ENCODE assay signal across 38 cellular contexts in genomic region chr1:46996659-46997281, GRCh38. TPM values are rescaled to one million over a fixed set of nuclear protein-coding genes. Genes with fewer than 3 reads are reported as not detected.
DNase-seq lines count a peak whose midpoint lies in the region; ATAC-seq, FAIRE-seq and TF ChIP-seq lines count a peak whose summit lies in the region.
"Had no signal": no experiment of that assay in that cellular context is flagged by ENCODE, and none has a peak within 500 bp of the region (broad histone marks: within the 10 kb centered on the region; RNA-seq: fewer than 3 reads in every experiment).

No MANE protein-coding gene starts in this region.

- H3K9me3 ChIP-seq in K562 (replicated peaks; ENCODE audit: control insufficient read depth, insufficient read depth, low read depth, low read length): no peaks in the 10 kb centered on the region
- H3K9me3 ChIP-seq: HAP-1, left lung, upper lobe of right lung had no signal

- no peak for TF ChIP-seq CTCF in K562 (IDR thresholded peaks at IDR 0.05 in 2 of 3, conservative IDR thresholded peaks at IDR 0.05 in 1 of 3; ENCODE audit: insufficient read depth in 2 of 3, low read depth in 1 of 3, low read length in 3 of 3)

- TF ChIP-seq EP300 in K562 (IDR thresholded peaks at IDR 0.05; ENCODE audit: low read length): no peak

- H3K79me2 ChIP-seq in K562 (ENCODE audit: control insufficient read depth, insufficient read depth, low read length): no peaks in the 10 kb centered on the region
- H3K79me2 ChIP-seq: parathyroid adenoma had no signal

- in situ Hi-C loops in K562 (cut with MboI): no loop called here

- no TSS peak for BruUV-seq in K562 (replicated peaks; lab: Mats Ljungman, UMichigan)

- 0% methylated on average over 3 of the region's 3 CpGs for WGBS in K562 (ENCODE audit: insufficient coverage, low coverage, missing lambda C conversion rate)

- H3K4me2 ChIP-seq in K562 (ENCODE audit: insufficient read depth, low read length): no peak overlapping the region

- no peak for FAIRE-seq in K562 (lab: Jason Lieb, UNC)
- FAIRE-seq: A204.1, colon, D721Med, endothelial cell of umbilical vein, GM12892 had no signal

- H3K27me3 ChIP-seq in K562 (ENCODE audit: control insufficient read depth in 2 of 2, insufficient read depth in 2 of 2, low read length in 2 of 2): peaks cover 3 to 14% of the 10 kb centered on the region in 2 experiments; a peak in 4 of 5 replicates
- H3K27me3 ChIP-seq: cardiac muscle cell, left lung, upper lobe of right lung had no signal

- no peaks in the 10 kb centered on the region for H3K9me1 ChIP-seq in K562 (ENCODE audit: control insufficient read depth, insufficient read depth, low read length)

- DNase-seq in SIG-M5 treated with dmso at 0.1 percent for 504 hours (lab: John Stamatoyannopoulos, UW; ENCODE audit: unreplicated experiment) (peak; percentile 43), SIG-M5 (lab: John Stamatoyannopoulos, UW) (no peak), NCI-H2029 treated with DMSO at 0.1 percent for 48 hours (lab: John Stamatoyannopoulos, UW) (peak; percentile 67), K562 (ENCODE audit: extremely low read depth in 1 of 4, low spot score in 3 of 4) (peak in 1 of 4 experiments; percentile 2), NCI-H1436 treated with DMSO at 0.1 percent for 48 hours (lab: John Stamatoyannopoulos, UW) (no peak), SKM-1 (lab: John Stamatoyannopoulos, UW; ENCODE audit: unreplicated experiment) (no peak)
- no peak for DNase-seq in activated effector memory CD4-positive, alpha-beta T cell treated with anti-CD3 and anti-CD28 coated beads, Interleukin-2, amount 50 U/mL, for 16 hours
- DNase-seq: activated CD4-positive, alpha-beta T cell treated with anti-CD3 and anti-CD28 coated beads, Interleukin-2, amount 50 U/mL, for 4 hours; activated CD8-positive, alpha-beta memory T cell treated with anti-CD3 and anti-CD28 coated beads, Interleukin-2, amount 10 ng/mL, durations not matched to agents 7 days and 5 days; activated gamma-delta T cell treated with Interleukin-2 at 50 U/mL for 16 hours; activated naive CD8-positive, alpha-beta T cell treated with anti-CD3 and anti-CD28 coated beads, Interleukin-2, amount 10 ng/mL, durations not matched to agents 7 days and 5 days; activated T-cell treated with anti-CD3 and anti-CD28 coated beads, Interleukin-2, amount 50 U/mL, for 4 hours; aorta; CD4-positive, alpha-beta T cell; Karpas-422; left lung; NCI-H1092; NCI-H187 treated with DMSO at 0.1 percent for 48 hours; NCI-H345; retina; stimulated activated naive CD4-positive, alpha-beta T cell; upper lobe of right lung had no signal

- H4K20me1 ChIP-seq in K562 (replicated peaks; ENCODE audit: control insufficient read depth, insufficient read depth, low read length): no peaks in the 10 kb centered on the region

- H3K9ac ChIP-seq in K562 (ENCODE audit: insufficient read depth in 1 of 2, low read depth in 2 of 2, low read length in 2 of 2): no peak overlapping the region
- H3K9ac ChIP-seq: parathyroid adenoma had no signal

- H2AFZ ChIP-seq in K562 (ENCODE audit: low read depth, low read length): no peak overlapping the region
- H2AFZ ChIP-seq: parathyroid adenoma had no signal

- H3K4me1 ChIP-seq in K562 (replicated peaks in 1 of 2; ENCODE audit: control insufficient read depth in 2 of 2, insufficient read depth in 2 of 2, low read length in 2 of 2): no peaks in the 10 kb centered on the region
- H3K4me1 ChIP-seq: HAP-1, left lung, parathyroid adenoma, upper lobe of right lung had no signal

- no peaks in the 10 kb centered on the region for H3K36me3 ChIP-seq in K562 (ENCODE audit: control insufficient read depth, insufficient read depth, low read length)
- H3K36me3 ChIP-seq: cardiac muscle cell, HAP-1, left lung, upper lobe of right lung had no signal

- intact Hi-C loops in K562 (cut with micrococcal nuclease): loop anchor here (10.0 kb wide), 1 partner anchor 252 kb away; no protein-coding TSS in a partner anchor

- H3K27ac ChIP-seq in K562 (ENCODE audit: extremely low read depth, low read depth, low read length): no peak overlapping the region
- H3K27ac ChIP-seq: cardiac muscle cell, HL-60, left lung, parathyroid adenoma, skin epidermis, upper lobe of right lung had no signal

- H3K4me3 ChIP-seq in K562: no peak overlapping the region
- H3K4me3 ChIP-seq: cardiac muscle cell, HAP-1, left lung, skin epidermis, upper lobe of right lung had no signal

- POLR2A ChIA-PET in K562 (lab: Yijun Ruan, JAX): interaction anchor here (1.5 to 2.0 kb wide), 2 partner anchors 9 to 12 kb away, joined by 4 to 5 read pairs; no protein-coding TSS in a partner anchor

- TF ChIP-seq POLR2A in K562 (conservative IDR thresholded peaks at IDR 0.05): no peak

- no peak for TF ChIP-seq RAD21 in K562 (CRISPR knock-in tag; conservative IDR thresholded peaks at IDR 0.05 in 1 of 2, IDR thresholded peaks at IDR 0.05 in 1 of 2)

- CTCF ChIA-PET in K562 (lab: Yijun Ruan, JAX; ENCODE audit: low intra/inter-chr PET ratio): no interaction called here

- peak; percentile 52; the same call in 1 of the 3 replicates for ATAC-seq in K562
- no peak for ATAC-seq in GM19395 (IDR thresholded peaks at IDR 0.05; ENCODE audit: unreplicated experiment)
- ATAC-seq: activated CD8-positive, alpha-beta memory T cell treated with anti-CD3 and anti-CD28 coated beads, Interleukin-2, amount 10 ng/mL, durations not matched to agents 7 days and 5 days; activated T-cell treated with anti-CD3 and anti-CD28 coated beads, Interleukin-2, amount 50 U/mL, for 4 hours; left lung; upper lobe of right lung had no signal

TF ChIP-seq in K562, 482 proteins besides CTCF, POLR2A, EP300 and RAD21 (continues in another document):
- TF ChIP-seq ZMIZ1 (IDR thresholded peaks at IDR 0.05; ENCODE audit: low read depth in 2 of 2, low read length in 2 of 2): no peak

RNA-seq across cellular contexts. Expression of gene CYP4X1, which starts 26.7 kb away (rescaled TPM):
- not detected in 2 replicates for total RNA-seq in K562 (2011; cell fraction: chromatin; rRNA removed; ENCODE audit: low replicate concordance)
- not detected in 2 replicates for total RNA-seq in K562 (2011; cell fraction: nucleolus; rRNA removed)
- not detected in 2 replicates for total RNA-seq in K562 (2011; cell fraction: nucleoplasm; rRNA removed)
- total RNA-seq in K562 (2014; rRNA removed): not detected in 2 replicates
- not detected in 2 replicates for total RNA-seq in K562 (2014; rRNA removed; fragmentation: Illumina TruSeq; extraction: Trizol)
- total RNA-seq in K562 (2015; rRNA removed; fragmentation: Illumina TruSeq; extraction: Trizol): not detected in 2 replicates
- total RNA-seq in K562 (2021): not detected in 2 replicates
- polyA plus RNA-seq in K562 (2011; rRNA removed): 0.06 TPM in 1 of 2 replicates, not detected in the other
- not detected in 2 replicates for polyA plus RNA-seq in K562 (2011; cell fraction: cytosol; rRNA removed)
- polyA plus RNA-seq in K562 (2011; cell fraction: nucleus; rRNA removed): 0.16 TPM in 1 of 2 replicates, not detected in the other
- not detected in 2 replicates for polyA plus RNA-seq in K562 (2012)
- polyA plus RNA-seq in K562 (2014; fragmentation: Illumina TruSeq; extraction: Trizol): not detected in 2 replicates
- under 1 TPM; 0.03 to 0.17 TPM for polyA plus RNA-seq in K562 (2014; fragmentation: Nextera tagmentation; extraction: Ambion mirVana)
- polyA plus RNA-seq in K562 (2014; rRNA removed): not detected in 2 replicates
- not detected in 2 replicates for polyA minus RNA-seq in K562 (2011; rRNA and poly(A)+ RNA removed)
- not detected in 2 replicates for polyA minus RNA-seq in K562 (2011; cell fraction: cytosol; rRNA and poly(A)+ RNA removed)
- not detected in 2 replicates for polyA minus RNA-seq in K562 (2011; cell fraction: nucleus; rRNA and poly(A)+ RNA removed)
- total RNA-seq: activated CD8-positive, alpha-beta memory T cell treated with anti-CD3 and anti-CD28 coated beads, Interleukin-2, amount 10 ng/mL, durations not matched to agents 7 days and 5 days; activated naive CD8-positive, alpha-beta T cell treated with anti-CD3 and anti-CD28 coated beads, Interleukin-2, amount 10 ng/mL, durations not matched to agents 7 days and 5 days; activated T-cell treated with anti-CD3 and anti-CD28 coated beads, Interleukin-2, amount 50 U/mL, for 4 hours; CD4-positive, alpha-beta T cell; myocyte; SK-MEL-5; T-helper 1 cell treated with Interleukin-12 subunit alpha and Interleukin-12 subunit beta and Interleukin-4 antibody, amounts not matched to agents 30 ng/mL and 1 ng/mL, for 36 hours had no signal

RNA-seq across cellular contexts. Expression of gene CYP4A11, which starts 55.5 kb away (rescaled TPM):
- total RNA-seq in K562 (2011; cell fraction: chromatin; rRNA removed; ENCODE audit: low replicate concordance): not detected in 2 replicates
- not detected in 2 replicates for total RNA-seq in K562 (2011; cell fraction: nucleolus; rRNA removed)
- total RNA-seq in K562 (2011; cell fraction: nucleoplasm; rRNA removed): not detected in 2 replicates
- total RNA-seq in K562 (2014; rRNA removed) (not detected in 2 replicates), K562 (2014; rRNA removed; fragmentation: Illumina TruSeq; extraction: Trizol) (not detected in 2 replicates), K562 (2015; rRNA removed; fragmentation: Illumina TruSeq; extraction: Trizol) (not detected in 2 replicates), K562 (2021) (0.42 TPM in 1 of 2 replicates, not detected in the other)
- polyA plus RNA-seq in K562 (2011; rRNA removed) (not detected in 2 replicates), K562 (2014; fragmentation: Illumina TruSeq; extraction: Trizol) (not detected in 2 replicates), K562 (2014; fragmentation: Nextera tagmentation; extraction: Ambion mirVana) (not detected), K562 (2014; rRNA removed) (not detected in 2 replicates)
- not detected in 2 replicates for polyA plus RNA-seq in K562 (2011; cell fraction: cytosol; rRNA removed)
- not detected in 2 replicates for polyA plus RNA-seq in K562 (2011; cell fraction: nucleus; rRNA removed)
- not detected in 2 replicates for polyA plus RNA-seq in K562 (2012)
- polyA minus RNA-seq in K562 (2011; rRNA and poly(A)+ RNA removed): not detected in 2 replicates
- not detected in 2 replicates for polyA minus RNA-seq in K562 (2011; cell fraction: cytosol; rRNA and poly(A)+ RNA removed)
- polyA minus RNA-seq in K562 (2011; cell fraction: nucleus; rRNA and poly(A)+ RNA removed): not detected in 2 replicates
- total RNA-seq: activated CD8-positive, alpha-beta memory T cell treated with anti-CD3 and anti-CD28 coated beads, Interleukin-2, amount 10 ng/mL, durations not matched to agents 7 days and 5 days; activated naive CD8-positive, alpha-beta T cell treated with anti-CD3 and anti-CD28 coated beads, Interleukin-2, amount 10 ng/mL, durations not matched to agents 7 days and 5 days; cardiac muscle cell; CD4-positive, alpha-beta T cell; endothelial cell of umbilical vein; glomerular endothelial cell; left lung; myocyte; RPMI7951; SK-MEL-5; T-helper 1 cell treated with Interleukin-12 subunit alpha and Interleukin-12 subunit beta and Interleukin-4 antibody, amounts not matched to agents 30 ng/mL and 1 ng/mL, for 36 hours; upper lobe of right lung had no signal
- polyA plus RNA-seq: cardiac muscle cell, endothelial cell of umbilical vein had no signal

Comparison
In these comparisons a context has a peak if more than half of its experiments do, and no peak if none do; other contexts are left out.
1. DNase-seq: peak in SIG-M5 treated with dmso at 0.1 percent for 504 hours (single experiment) and NCI-H2029 treated with DMSO at 0.1 percent for 48 hours (single experiment); none in SIG-M5 (single experiment), NCI-H1436 treated with DMSO at 0.1 percent for 48 hours (single experiment), activated effector memory CD4-positive, alpha-beta T cell treated with anti-CD3 and anti-CD28 coated beads, Interleukin-2, amount 50 U/mL, for 16 hours (single experiment) and SKM-1 (single experiment).